ENCODE assay signal across 8 cellular contexts in genomic region chr4:48778431-48779094, GRCh38. TPM values are rescaled to one million over a fixed set of nuclear protein-coding genes. Genes with fewer than 3 reads are reported as not detected.
A peak's percentile ranks its signal among the peaks of the same experiment; 100 is the strongest.
DNase-seq lines count a peak whose midpoint lies in the region; ATAC-seq, FAIRE-seq and TF ChIP-seq lines count a peak whose summit lies in the region.

No MANE protein-coding gene starts in this region.

- WGBS in testis, 2 donors = 0 to 1% methylated on average over 8 of the region's 8 CpGs

- H3K27me3 ChIP-seq in astrocyte (ENCODE audit: insufficient read depth, low read length) (no peaks in the 10 kb centered on the region), testis (no peaks in the 10 kb centered on the region)

- TF ChIP-seq CTCF in Calu3 (IDR thresholded peaks at IDR 0.05; ENCODE audit: unreplicated experiment) (no peak), astrocyte (IDR thresholded peaks at IDR 0.05; ENCODE audit: insufficient read depth, low read depth, low read length) (no peak), testis (IDR thresholded peaks at IDR 0.05) (no peak)

- DNase-seq in Calu3 (no peak), astrocyte (ENCODE audit: low read depth) (peak; percentile 59), kidney tubule cell (ENCODE audit: low spot score) (peak; percentile 14), testis (no peak), KBM-7 (no peak)

- H3K27me3 Mint-ChIP-seq in Calu3 (ENCODE audit: unreplicated experiment) (no peaks in the 10 kb centered on the region), astrocyte (ENCODE audit: low read depth, unreplicated experiment) (no peaks in the 10 kb centered on the region)

- ATAC-seq in HG03135 (IDR thresholded peaks at IDR 0.05; ENCODE audit: unreplicated experiment) (no peak), GM21423 (IDR thresholded peaks at IDR 0.05; ENCODE audit: unreplicated experiment) (no peak)

- intact Hi-C loops in Calu3 (cut with micrococcal nuclease; ENCODE audit: unreplicated experiment) = loop anchor here (2.0 to 5.0 kb wide), 2 partner anchors 129 to 176 kb away; partner anchors contain the start of gene OCIAD2
- intact Hi-C loops in testis (cut with DNase I; ENCODE audit: low total_unique reads) = no loop called here

- peaks cover 59% of the 10 kb centered on the region for H3K79me2 ChIP-seq in astrocyte (ENCODE audit: insufficient read depth, low read length)

- H3K9me3 ChIP-seq in KOPT-K1 (ENCODE audit: insufficient read depth, low read length, poor library complexity, severe bottlenecking) (no peaks in the 10 kb centered on the region), astrocyte (ENCODE audit: insufficient read depth, low read depth, low read length) (no peaks in the 10 kb centered on the region), testis (no peaks in the 10 kb centered on the region)

- peak overlapping the region; percentile 73 for H2AFZ ChIP-seq in astrocyte (ENCODE audit: low read depth, low read length)

- H3K27ac Mint-ChIP-seq in Calu3 (ENCODE audit: unreplicated experiment) (peak overlapping the region; percentile 87), astrocyte (ENCODE audit: unreplicated experiment) (peak overlapping the region; percentile 91)

- no peak for TF ChIP-seq POLR2A in testis (IDR thresholded peaks at IDR 0.05)

- BruUV-seq in Calu3 (replicated peaks; lab: Mats Ljungman, UMichigan) = TSS peak; percentile 61

- CTCF ChIA-PET in Calu3 (lab: Charles Lee) = interaction anchor here (0.8 kb wide), 1 partner anchor 78 kb away, joined by 3 read pairs; no protein-coding TSS in a partner anchor

- peaks cover 14% of the 10 kb centered on the region for H3K4me1 ChIP-seq in astrocyte (ENCODE audit: insufficient read depth, low read length)
- peaks cover 19% of the 10 kb centered on the region for H3K4me1 ChIP-seq in testis

- H3K4me1 Mint-ChIP-seq in Calu3 (ENCODE audit: low read depth, unreplicated experiment) (peaks cover 8% of the 10 kb centered on the region), astrocyte (ENCODE audit: low read depth, unreplicated experiment) (peaks cover 29% of the 10 kb centered on the region)

- H3K27ac ChIP-seq in KOPT-K1 (ENCODE audit: low read depth, low read length, poor library complexity, severe bottlenecking) = peak overlapping the region; percentile 92
- peak overlapping the region; percentile 94 for H3K27ac ChIP-seq in astrocyte (ENCODE audit: low read depth, low read length)
- peak overlapping the region; percentile 91 to 94 for H3K27ac ChIP-seq in testis

- H3K4me3 ChIP-seq in astrocyte (ENCODE audit: insufficient read depth, low read depth, low read length) = peak overlapping the region; percentile 94
- H3K4me3 ChIP-seq in testis = peak overlapping the region; percentile 89 to 92

- peaks cover 1% of the 10 kb centered on the region; the same call in 1 of the 2 replicates for H3K36me3 ChIP-seq in KOPT-K1 (ENCODE audit: insufficient read depth, low read length)
- H3K36me3 ChIP-seq in astrocyte (ENCODE audit: insufficient read depth, low read length) = no peaks in the 10 kb centered on the region
- no peaks in the 10 kb centered on the region for H3K36me3 ChIP-seq in testis (ENCODE audit: low read depth, missing control alignments)

- H3K9me3 Mint-ChIP-seq in Calu3 (ENCODE audit: low read depth, unreplicated experiment) (no peaks in the 10 kb centered on the region), astrocyte (ENCODE audit: unreplicated experiment) (no peaks in the 10 kb centered on the region)

- H3K36me3 Mint-ChIP-seq in Calu3 (ENCODE audit: insufficient read depth, unreplicated experiment) (peaks cover 42% of the 10 kb centered on the region), astrocyte (ENCODE audit: low read depth, unreplicated experiment) (no peaks in the 10 kb centered on the region)

- peak; percentile 34 for FAIRE-seq in astrocyte (lab: Jason Lieb, UNC)

- H3K9ac ChIP-seq in astrocyte (ENCODE audit: low read length) = peak overlapping the region; percentile 97

- H3K4me2 ChIP-seq in astrocyte (ENCODE audit: low read length) = peak overlapping the region; percentile 93

- peaks cover 47% of the 10 kb centered on the region for H4K20me1 ChIP-seq in astrocyte (ENCODE audit: insufficient read depth, low read length)

- in situ Hi-C loops in KBM-7 (cut with MboI; ENCODE audit: low pct_unique_long_range_greater_than_20kb, low sequenced_read_pairs) = no loop called here

- peak overlapping the region; percentile 93 for H3K4me3 Mint-ChIP-seq in Calu3 (ENCODE audit: low read depth, unreplicated experiment)
- peak overlapping the region; percentile 98 for H3K4me3 Mint-ChIP-seq in astrocyte (ENCODE audit: unreplicated experiment)

RNA-seq across cellular contexts. Expression of gene FRYL, which starts 1.5 kb away (rescaled TPM):
- 45.8 and 52.5 TPM in 2 replicates for total RNA-seq in Calu3 (2022)
- 70.0 and 72.0 TPM in 2 replicates for total RNA-seq in astrocyte
- total RNA-seq in testis = 10 to 100 TPM; 55.0 to 70.6 TPM
- polyA plus RNA-seq in testis (ENCODE audit: insufficient read depth, low read depth, low replicate concordance) = 22.5 TPM

RNA-seq across cellular contexts. Expression of gene OCIAD1, which starts 52.3 kb away (rescaled TPM):
- total RNA-seq in Calu3 (2022) (97.6 and 103 TPM in 2 replicates), astrocyte (144 and 146 TPM in 2 replicates), testis (100 to 1,000 TPM; 112 to 126 TPM)
- polyA plus RNA-seq in testis (ENCODE audit: insufficient read depth, low read depth, low replicate concordance) = 141 TPM

Comparison
In these comparisons a context has a peak if more than half of its experiments do, and no peak if none do; other contexts are left out.
1. DNase-seq: peak in astrocyte (single experiment) and kidney tubule cell (single experiment); none in Calu3 (single experiment), testis (single experiment) and KBM-7 (single experiment).
2. Peak in every context shown above with its lines, with median percentiles within 50 percentile points of each other: H3K27ac ChIP-seq.